In genomic region chr11:63564785-63565350, GRCh38 we compare ENCODE assay signal across 11 cellular contexts. TPM values are rescaled to one million over a fixed set of nuclear protein-coding genes. Genes with fewer than 3 reads are reported as not detected.
A peak's percentile ranks its signal among the peaks of the same experiment; 100 is the strongest.
DNase-seq lines count a peak whose midpoint lies in the region; ATAC-seq, FAIRE-seq and TF ChIP-seq lines count a peak whose summit lies in the region.
"Had no signal": no experiment of that assay in that cellular context is flagged by ENCODE, and none has a peak within 500 bp of the region (broad histone marks: within the 10 kb centered on the region; RNA-seq: fewer than 3 reads in every experiment).

No MANE protein-coding gene starts in this region.

- no peaks in the 10 kb centered on the region for H3K27me3 ChIP-seq in bronchial epithelial cell (ENCODE audit: control insufficient read depth, insufficient read depth, low read length)

- H3K27me3 Mint-ChIP-seq in Calu3 (ENCODE audit: unreplicated experiment): no peaks in the 10 kb centered on the region
- no peaks in the 10 kb centered on the region for H3K27me3 Mint-ChIP-seq in natural killer cell treated with Interleukin-12 subunit alpha and Interleukin-12 subunit beta and Interleukin-15 and Interleukin-18, amount 100 ng/mL, for 72 hours
- H3K27me3 Mint-ChIP-seq: progenitor cell of endocrine pancreas had no signal

- H3K4me1 Mint-ChIP-seq in Calu3 (ENCODE audit: low read depth, unreplicated experiment): peaks cover 55% of the 10 kb centered on the region
- H3K4me1 Mint-ChIP-seq in natural killer cell treated with Interleukin-12 subunit alpha and Interleukin-12 subunit beta and Interleukin-15 and Interleukin-18, amount 100 ng/mL, for 72 hours (ENCODE audit: low read depth in 2 of 2): peaks cover 55 to 58% of the 10 kb centered on the region in 2 donors

- H3K9me3 Mint-ChIP-seq in Calu3 (ENCODE audit: low read depth, unreplicated experiment): no peaks in the 10 kb centered on the region
- H3K9me3 Mint-ChIP-seq in natural killer cell treated with Interleukin-12 subunit alpha and Interleukin-12 subunit beta and Interleukin-15 and Interleukin-18, amount 100 ng/mL, for 72 hours: no peaks in the 10 kb centered on the region

- FAIRE-seq in bronchial epithelial cell (lab: Jason Lieb, UNC): peak; percentile 60
- FAIRE-seq: endometrium had no signal

- H3K36me3 Mint-ChIP-seq in Calu3 (ENCODE audit: insufficient read depth, unreplicated experiment): peaks cover 44% of the 10 kb centered on the region
- no peaks in the 10 kb centered on the region for H3K36me3 Mint-ChIP-seq in natural killer cell treated with Interleukin-12 subunit alpha and Interleukin-12 subunit beta and Interleukin-15 and Interleukin-18, amount 100 ng/mL, for 72 hours

- ATAC-seq in natural killer cell treated with Interleukin-12 subunit alpha and Interleukin-12 subunit beta and Interleukin-15 and Interleukin-18, amount 100 ng/mL, for 72 hours: no peak
- ATAC-seq in HG02642 (IDR thresholded peaks at IDR 0.05; ENCODE audit: poor library complexity, unreplicated experiment): no peak
- no peak for ATAC-seq in GM21737 (IDR thresholded peaks at IDR 0.05; ENCODE audit: unreplicated experiment)

- H3K27ac Mint-ChIP-seq in Calu3 (ENCODE audit: unreplicated experiment): peak overlapping the region; percentile 70
- peak overlapping the region; percentile 13 to 35 for H3K27ac Mint-ChIP-seq in natural killer cell treated with Interleukin-12 subunit alpha and Interleukin-12 subunit beta and Interleukin-15 and Interleukin-18, amount 100 ng/mL, for 72 hours
- H3K27ac Mint-ChIP-seq: progenitor cell of endocrine pancreas had no signal

- H3K36me3 ChIP-seq in bronchial epithelial cell (ENCODE audit: control insufficient read depth, insufficient read depth, low read length): no peaks in the 10 kb centered on the region

- intact Hi-C loops in Calu3 (cut with micrococcal nuclease; ENCODE audit: unreplicated experiment): loop anchor here (1.0 to 5.0 kb wide), 3 partner anchors 16 to 47 kb away; partner anchors contain the start of gene PLAAT3

- DNase-seq in Calu3 (peak; percentile 77), LoVo (ENCODE audit: low spot score) (peak; percentile 89), bronchial epithelial cell (ENCODE audit: low read depth) (peak; percentile 71), globus pallidus (ENCODE audit: low spot score) (no peak)
- DNase-seq in natural killer cell treated with Interleukin-12 subunit alpha and Interleukin-12 subunit beta and Interleukin-15 and Interleukin-18, amount 100 ng/mL, for 72 hours (ENCODE audit: low spot score): no peak
- DNase-seq: activated CD4-positive, CD25-positive, alpha-beta regulatory T cell treated with anti-CD3 and anti-CD28 coated beads, Interleukin-2, amount 50 U/mL, for 72 hours had no signal

- H3K4me3 Mint-ChIP-seq in Calu3 (ENCODE audit: low read depth, unreplicated experiment): peak overlapping the region; percentile 2
- H3K4me3 Mint-ChIP-seq in natural killer cell treated with Interleukin-12 subunit alpha and Interleukin-12 subunit beta and Interleukin-15 and Interleukin-18, amount 100 ng/mL, for 72 hours: peak overlapping the region; percentile 33

- no peak for TF ChIP-seq CTCF in Calu3 (IDR thresholded peaks at IDR 0.05; ENCODE audit: unreplicated experiment)
- no peak for TF ChIP-seq CTCF in bronchial epithelial cell (IDR thresholded peaks at IDR 0.05; ENCODE audit: insufficient read depth, low read length, severe bottlenecking)

- CTCF ChIA-PET in Calu3 (lab: Charles Lee): interaction anchor here (0.6 to 2.3 kb wide), 7 partner anchors 9 to 612 kb away, joined by 3 to 8 read pairs (median 4); partner anchors contain the start of genes PLAAT4 and SLC22A9

- no TSS peak for BruUV-seq in Calu3 (replicated peaks; lab: Mats Ljungman, UMichigan)

- no peak overlapping the region for H3K4me3 ChIP-seq in bronchial epithelial cell (ENCODE audit: low read depth, low read length)

RNA-seq across cellular contexts. Expression of gene PLAAT2, which starts 1.7 kb away (rescaled TPM):
- total RNA-seq in Calu3 (2022): 7.3 and 9.5 TPM in 2 replicates
- 0.64 and 1.3 TPM in 2 replicates for total RNA-seq in bronchial epithelial cell
- total RNA-seq in natural killer cell treated with Interleukin-12 subunit alpha and Interleukin-12 subunit beta and Interleukin-15 and Interleukin-18, amount 100 ng/mL, for 72 hours: 1 to 10 TPM in 1 of 2 donors, not detected in 1; 1.4 TPM
- total RNA-seq: progenitor cell of endocrine pancreas, RPMI7951 had no signal

RNA-seq across cellular contexts. Expression of gene PLAAT4, which starts 28.3 kb away (rescaled TPM):
- 157 and 269 TPM in 2 replicates for total RNA-seq in Calu3 (2022)
- 0.79 and 2.8 TPM in 2 replicates for total RNA-seq in bronchial epithelial cell
- 100 to 1,000 TPM in 1 of 2 donors, 10 to 100 TPM in 1; 42.5 to 193 TPM for total RNA-seq in natural killer cell treated with Interleukin-12 subunit alpha and Interleukin-12 subunit beta and Interleukin-15 and Interleukin-18, amount 100 ng/mL, for 72 hours
- total RNA-seq: progenitor cell of endocrine pancreas had no signal

RNA-seq across cellular contexts. Expression of gene PLAAT3, which starts 49.4 kb away (rescaled TPM):
- 261 and 297 TPM in 2 replicates for total RNA-seq in Calu3 (2022)
- 0.51 and 2.1 TPM in 2 replicates for total RNA-seq in bronchial epithelial cell
- 10 to 100 TPM; 16.8 to 60.0 TPM for total RNA-seq in natural killer cell treated with Interleukin-12 subunit alpha and Interleukin-12 subunit beta and Interleukin-15 and Interleukin-18, amount 100 ng/mL, for 72 hours

RNA-seq across cellular contexts. Expression of gene LGALS12, which starts 59.0 kb away (rescaled TPM):
- not detected in 2 replicates for total RNA-seq in Calu3 (2022)
- total RNA-seq in bronchial epithelial cell: not detected in 2 replicates
- total RNA-seq in natural killer cell treated with Interleukin-12 subunit alpha and Interleukin-12 subunit beta and Interleukin-15 and Interleukin-18, amount 100 ng/mL, for 72 hours: under 1 TPM in 1 of 2 donors, not detected in 1; 0.59 TPM

Comparison
In these comparisons a context has a peak if more than half of its experiments do, and no peak if none do; other contexts are left out.
1. DNase-seq: peak in Calu3 (single experiment), LoVo (single experiment) and bronchial epithelial cell (single experiment); none in natural killer cell treated with Interleukin-12 subunit alpha and Interleukin-12 subunit beta and Interleukin-15 and Interleukin-18, amount 100 ng/mL, for 72 hours (single experiment) and globus pallidus (single experiment).
2. RNA of gene PLAAT4, which starts 28.3 kb away (total RNA-seq): 42.5 to 193 TPM in natural killer cell treated with Interleukin-12 subunit alpha and Interleukin-12 subunit beta and Interleukin-15 and Interleukin-18, amount 100 ng/mL, for 72 hours and 157 to 269 TPM in Calu3; 0.79 to 2.8 TPM in bronchial epithelial cell; every median in the first group is over 10 times any median in the second.